In genomic region chr2:45814951-45815621, GRCh38 we compare ENCODE assay signal across 25 cellular contexts.
DNase-seq lines count a peak whose midpoint lies in the region; ATAC-seq and TF ChIP-seq lines count a peak whose summit lies in the region.
"Had no signal": no experiment of that assay in that cellular context is flagged by ENCODE, and none has a peak within 500 bp of the region (broad histone marks: within the 10 kb centered on the region; RNA-seq: fewer than 3 reads in every experiment).

No MANE protein-coding gene starts in this region.

- H3K79me2 ChIP-seq in GM23338 (replicated peaks; ENCODE audit: insufficient read depth), result no peaks in the 10 kb centered on the region

- TF ChIP-seq CTCF in GM23338 (conservative IDR thresholded peaks at IDR 0.05; ENCODE audit: low read depth in 2 of 2), result no peak
- TF ChIP-seq CTCF in neural crest cell (conservative IDR thresholded peaks at IDR 0.05), result no peak

- H3K4me3 ChIP-seq in BLaER1, result no peak overlapping the region
- H3K4me3 ChIP-seq in GM23338, result no peak overlapping the region
- H3K4me3 ChIP-seq: GM12878, K562, ovary, SJSA1 had no signal

- H3K9me3 Mint-ChIP-seq in GM23338, result no peaks in the 10 kb centered on the region
- H3K9me3 Mint-ChIP-seq in neural crest cell, result no peaks in the 10 kb centered on the region
- H3K9me3 Mint-ChIP-seq: HFFc6 had no signal

- H3K36me3 Mint-ChIP-seq in GM23338 (ENCODE audit: low read depth) (no peaks in the 10 kb centered on the region), neural crest cell (ENCODE audit: low read depth) (no peaks in the 10 kb centered on the region)

- H3K27ac Mint-ChIP-seq in GM23338 (peak overlapping the region; percentile 1; the same call in 1 of the 2 replicates), neural crest cell (ENCODE audit: unreplicated experiment) (peak overlapping the region; percentile 44)
- H3K27ac Mint-ChIP-seq: HFFc6 had no signal

- H4K20me1 ChIP-seq in BLaER1, result peaks cover 100% of the 10 kb centered on the region
- no peaks in the 10 kb centered on the region for H4K20me1 ChIP-seq in GM23338 (replicated peaks; ENCODE audit: insufficient read depth)

- 0 out of 2 replicates have a peak, but pooled peaks cover 8% of the 10 kb centered on the region for H3K9me2 ChIP-seq in GM23338 (ENCODE audit: insufficient read depth)

- H3K4me1 Mint-ChIP-seq in GM23338, result peaks cover 27% of the 10 kb centered on the region
- H3K4me1 Mint-ChIP-seq in neural crest cell, result peaks cover 60% of the 10 kb centered on the region

- H3K27me3 Mint-ChIP-seq in GM23338 (ENCODE audit: insufficient read depth, low read depth, poor library complexity), result peaks cover 4% of the 10 kb centered on the region
- H3K27me3 Mint-ChIP-seq in neural crest cell (ENCODE audit: low read depth), result no peaks in the 10 kb centered on the region

- H3K27ac ChIP-seq in BLaER1 (peak overlapping the region; percentile 19; the same call in 1 of the 2 replicates), GM23338 (ENCODE audit: low read depth) (no peak overlapping the region)
- H3K27ac ChIP-seq: ovary, SJSA1 had no signal

- H3K4me2 ChIP-seq in BLaER1 (peak overlapping the region; percentile 32; the same call in 1 of the 2 replicates), GM23338 (no peak overlapping the region)

- H3K27me3 ChIP-seq in BLaER1 (no peaks in the 10 kb centered on the region), GM23338 (ENCODE audit: insufficient read depth) (no peaks in the 10 kb centered on the region)
- H3K27me3 ChIP-seq: ovary, SJSA1 had no signal

- H2AFZ ChIP-seq in GM23338, result no peak overlapping the region

- no peak overlapping the region for H3K4me3 Mint-ChIP-seq in GM23338
- H3K4me3 Mint-ChIP-seq in neural crest cell, result no peak overlapping the region
- H3K4me3 Mint-ChIP-seq: HFFc6 had no signal

- ATAC-seq in GM23338, result peak; percentile 64
- ATAC-seq: GM12878, K562 had no signal

- H3F3A ChIP-seq in GM23338 (replicated peaks; ENCODE audit: low read depth), result no peaks in the 10 kb centered on the region

- H3K9me3 ChIP-seq in BLaER1, result no peaks in the 10 kb centered on the region
- H3K9me3 ChIP-seq: ovary, SJSA1 had no signal

- H3K9ac ChIP-seq in BLaER1, result no peak overlapping the region

- peaks cover 84% of the 10 kb centered on the region for H3K4me1 ChIP-seq in BLaER1
- no peaks in the 10 kb centered on the region for H3K4me1 ChIP-seq in GM23338 (ENCODE audit: insufficient read depth)
- H3K4me1 ChIP-seq: SJSA1 had no signal

- DNase-seq in GM23338 (ENCODE audit: low spot score) (no peak), NCI-H69 (lab: John Stamatoyannopoulos, UW) (peak; percentile 57), neural crest cell (ENCODE audit: low read depth, low spot score) (no peak), foreskin melanocyte (no peak), COLO668 (lab: John Stamatoyannopoulos, UW; ENCODE audit: unreplicated experiment) (no peak), COR-L47 (lab: John Stamatoyannopoulos, UW) (no peak)
- DNase-seq in activated naive CD4-positive, alpha-beta T cell treated with anti-CD3 and anti-CD28 coated beads, Interleukin-2, amount 50 U/mL, for 16 hours, result no peak
- DNase-seq: activated CD4-positive, alpha-beta T cell treated with anti-CD3 and anti-CD28 coated beads for 4 hours; activated gamma-delta T cell treated with Interleukin-2 at 50 U/mL for 16 hours; aorta; Calu3; cerebellar nuclear complex; effector memory CD4-positive, alpha-beta T cell; GF-D8; HFFc6; MV-4-11; NCI-H446; ovary; stimulated activated CD4-positive, alpha-beta T cell treated with anti-CD3 and anti-CD28 coated beads, Interleukin-2, amount 100 ng/mL, for 48 hours; substantia nigra; T1000 had no signal

- H3K36me3 ChIP-seq in BLaER1 (peaks cover 37% of the 10 kb centered on the region), GM23338 (ENCODE audit: insufficient read depth) (no peaks in the 10 kb centered on the region)
- H3K36me3 ChIP-seq: ovary, SJSA1 had no signal

TF ChIP-seq in GM23338, 12 proteins besides CTCF, POLR2A, EP300 and RAD21:
- TF ChIP-seq, protein P1, sequence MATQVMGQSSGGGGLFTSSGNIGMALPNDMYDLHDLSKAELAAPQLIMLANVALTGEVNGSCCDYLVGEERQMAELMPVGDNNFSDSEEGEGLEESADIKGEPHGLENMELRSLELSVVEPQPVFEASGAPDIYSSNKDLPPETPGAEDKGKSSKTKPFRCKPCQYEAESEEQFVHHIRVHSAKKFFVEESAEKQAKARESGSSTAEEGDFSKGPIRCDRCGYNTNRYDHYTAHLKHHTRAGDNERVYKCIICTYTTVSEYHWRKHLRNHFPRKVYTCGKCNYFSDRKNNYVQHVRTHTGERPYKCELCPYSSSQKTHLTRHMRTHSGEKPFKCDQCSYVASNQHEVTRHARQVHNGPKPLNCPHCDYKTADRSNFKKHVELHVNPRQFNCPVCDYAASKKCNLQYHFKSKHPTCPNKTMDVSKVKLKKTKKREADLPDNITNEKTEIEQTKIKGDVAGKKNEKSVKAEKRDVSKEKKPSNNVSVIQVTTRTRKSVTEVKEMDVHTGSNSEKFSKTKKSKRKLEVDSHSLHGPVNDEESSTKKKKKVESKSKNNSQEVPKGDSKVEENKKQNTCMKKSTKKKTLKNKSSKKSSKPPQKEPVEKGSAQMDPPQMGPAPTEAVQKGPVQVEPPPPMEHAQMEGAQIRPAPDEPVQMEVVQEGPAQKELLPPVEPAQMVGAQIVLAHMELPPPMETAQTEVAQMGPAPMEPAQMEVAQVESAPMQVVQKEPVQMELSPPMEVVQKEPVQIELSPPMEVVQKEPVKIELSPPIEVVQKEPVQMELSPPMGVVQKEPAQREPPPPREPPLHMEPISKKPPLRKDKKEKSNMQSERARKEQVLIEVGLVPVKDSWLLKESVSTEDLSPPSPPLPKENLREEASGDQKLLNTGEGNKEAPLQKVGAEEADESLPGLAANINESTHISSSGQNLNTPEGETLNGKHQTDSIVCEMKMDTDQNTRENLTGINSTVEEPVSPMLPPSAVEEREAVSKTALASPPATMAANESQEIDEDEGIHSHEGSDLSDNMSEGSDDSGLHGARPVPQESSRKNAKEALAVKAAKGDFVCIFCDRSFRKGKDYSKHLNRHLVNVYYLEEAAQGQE (IDR thresholded peaks at IDR 0.05; ENCODE audit: unreplicated experiment), result no peak
- TF ChIP-seq EZH2 (IDR thresholded peaks at IDR 0.05; ENCODE audit: low read depth, unreplicated experiment) (no peak), EZH2phosphoT487 (IDR thresholded peaks at IDR 0.05; ENCODE audit: unreplicated experiment) (no peak)
